In genomic region chr12:110035534-110036104, GRCh38 we compare ENCODE assay signal across 1 cellular context.
TF ChIP-seq lines count a peak whose summit lies in the region.

No MANE protein-coding gene starts in this region.

TF ChIP-seq in HepG2, 621 proteins besides CTCF, POLR2A, EP300 and RAD21 (continued from another document and continues in another):
- TF ChIP-seq, protein P1, sequence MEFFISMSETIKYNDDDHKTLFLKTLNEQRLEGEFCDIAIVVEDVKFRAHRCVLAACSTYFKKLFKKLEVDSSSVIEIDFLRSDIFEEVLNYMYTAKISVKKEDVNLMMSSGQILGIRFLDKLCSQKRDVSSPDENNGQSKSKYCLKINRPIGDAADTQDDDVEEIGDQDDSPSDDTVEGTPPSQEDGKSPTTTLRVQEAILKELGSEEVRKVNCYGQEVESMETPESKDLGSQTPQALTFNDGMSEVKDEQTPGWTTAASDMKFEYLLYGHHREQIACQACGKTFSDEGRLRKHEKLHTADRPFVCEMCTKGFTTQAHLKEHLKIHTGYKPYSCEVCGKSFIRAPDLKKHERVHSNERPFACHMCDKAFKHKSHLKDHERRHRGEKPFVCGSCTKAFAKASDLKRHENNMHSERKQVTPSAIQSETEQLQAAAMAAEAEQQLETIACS (CRISPR knock-in tag; IDR thresholded peaks at IDR 0.05): no peak
- TF ChIP-seq ZNF674 (CRISPR knock-in tag; IDR thresholded peaks at IDR 0.05; ENCODE audit: low read depth) (no peak), FOXK2 (IDR thresholded peaks at IDR 0.05) (peak; percentile 62; the same call in 1 of the 2 replicates), ZNF205 (CRISPR knock-in tag; IDR thresholded peaks at IDR 0.05) (no peak), ZNF557 (CRISPR knock-in tag; IDR thresholded peaks at IDR 0.05) (no peak), KDM4B (CRISPR knock-in tag; IDR thresholded peaks at IDR 0.05) (no peak), KLF13 (CRISPR knock-in tag; IDR thresholded peaks at IDR 0.05) (no peak), NR2F1 (CRISPR knock-in tag; IDR thresholded peaks at IDR 0.05) (peak; percentile 82 to 93), SIX4 (CRISPR knock-in tag; IDR thresholded peaks at IDR 0.05) (no peak), ZFP82 (CRISPR knock-in tag; IDR thresholded peaks at IDR 0.05; ENCODE audit: borderline replicate concordance) (no peak), ZNF10 (CRISPR knock-in tag; IDR thresholded peaks at IDR 0.05; ENCODE audit: borderline replicate concordance, low read depth) (no peak), ZNF552 (CRISPR knock-in tag; IDR thresholded peaks at IDR 0.05; ENCODE audit: borderline replicate concordance) (no peak), MED13 (CRISPR knock-in tag; IDR thresholded peaks at IDR 0.05) (no peak), ZNF512 (CRISPR knock-in tag; IDR thresholded peaks at IDR 0.05) (no peak), CENPX (CRISPR knock-in tag; IDR thresholded peaks at IDR 0.05) (no peak), PRDM4 (CRISPR knock-in tag; IDR thresholded peaks at IDR 0.05; ENCODE audit: borderline replicate concordance) (no peak), PBX2 (CRISPR knock-in tag; IDR thresholded peaks at IDR 0.05) (no peak), ZNF30 (CRISPR knock-in tag; IDR thresholded peaks at IDR 0.05) (no peak), HOXD1 (CRISPR knock-in tag; IDR thresholded peaks at IDR 0.05) (no peak), PRPF4 (IDR thresholded peaks at IDR 0.05; ENCODE audit: low read depth, low read length, poor library complexity, severe bottlenecking) (no peak), ZBTB3 (CRISPR knock-in tag; IDR thresholded peaks at IDR 0.05; ENCODE audit: borderline replicate concordance, low read depth) (peak; percentile 93; the same call in 1 of the 2 replicates), MAFF (IDR thresholded peaks at IDR 0.05; ENCODE audit: low read depth, low read length) (no peak), MYC (CRISPR knock-in tag; IDR thresholded peaks at IDR 0.05; ENCODE audit: borderline replicate concordance) (peak; percentile 50; the same call in 1 of the 2 replicates), ZNF577 (CRISPR knock-in tag; IDR thresholded peaks at IDR 0.05; ENCODE audit: borderline replicate concordance, low read depth) (no peak), ZBTB49 (CRISPR knock-in tag; IDR thresholded peaks at IDR 0.05; ENCODE audit: borderline replicate concordance) (no peak), ZNF629 (CRISPR knock-in tag; conservative IDR thresholded peaks at IDR 0.05) (no peak), ZNF747 (CRISPR knock-in tag; IDR thresholded peaks at IDR 0.05; ENCODE audit: borderline replicate concordance) (no peak), HNF1B (CRISPR knock-in tag; IDR thresholded peaks at IDR 0.05) (peak; percentile 80)
- TF ChIP-seq, protein P2, sequence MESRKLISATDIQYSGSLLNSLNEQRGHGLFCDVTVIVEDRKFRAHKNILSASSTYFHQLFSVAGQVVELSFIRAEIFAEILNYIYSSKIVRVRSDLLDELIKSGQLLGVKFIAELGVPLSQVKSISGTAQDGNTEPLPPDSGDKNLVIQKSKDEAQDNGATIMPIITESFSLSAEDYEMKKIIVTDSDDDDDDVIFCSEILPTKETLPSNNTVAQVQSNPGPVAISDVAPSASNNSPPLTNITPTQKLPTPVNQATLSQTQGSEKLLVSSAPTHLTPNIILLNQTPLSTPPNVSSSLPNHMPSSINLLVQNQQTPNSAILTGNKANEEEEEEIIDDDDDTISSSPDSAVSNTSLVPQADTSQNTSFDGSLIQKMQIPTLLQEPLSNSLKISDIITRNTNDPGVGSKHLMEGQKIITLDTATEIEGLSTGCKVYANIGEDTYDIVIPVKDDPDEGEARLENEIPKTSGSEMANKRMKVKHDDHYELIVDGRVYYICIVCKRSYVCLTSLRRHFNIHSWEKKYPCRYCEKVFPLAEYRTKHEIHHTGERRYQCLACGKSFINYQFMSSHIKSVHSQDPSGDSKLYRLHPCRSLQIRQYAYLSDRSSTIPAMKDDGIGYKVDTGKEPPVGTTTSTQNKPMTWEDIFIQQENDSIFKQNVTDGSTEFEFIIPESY (CRISPR knock-in tag; IDR thresholded peaks at IDR 0.05): no peak
- TF ChIP-seq, protein P3, sequence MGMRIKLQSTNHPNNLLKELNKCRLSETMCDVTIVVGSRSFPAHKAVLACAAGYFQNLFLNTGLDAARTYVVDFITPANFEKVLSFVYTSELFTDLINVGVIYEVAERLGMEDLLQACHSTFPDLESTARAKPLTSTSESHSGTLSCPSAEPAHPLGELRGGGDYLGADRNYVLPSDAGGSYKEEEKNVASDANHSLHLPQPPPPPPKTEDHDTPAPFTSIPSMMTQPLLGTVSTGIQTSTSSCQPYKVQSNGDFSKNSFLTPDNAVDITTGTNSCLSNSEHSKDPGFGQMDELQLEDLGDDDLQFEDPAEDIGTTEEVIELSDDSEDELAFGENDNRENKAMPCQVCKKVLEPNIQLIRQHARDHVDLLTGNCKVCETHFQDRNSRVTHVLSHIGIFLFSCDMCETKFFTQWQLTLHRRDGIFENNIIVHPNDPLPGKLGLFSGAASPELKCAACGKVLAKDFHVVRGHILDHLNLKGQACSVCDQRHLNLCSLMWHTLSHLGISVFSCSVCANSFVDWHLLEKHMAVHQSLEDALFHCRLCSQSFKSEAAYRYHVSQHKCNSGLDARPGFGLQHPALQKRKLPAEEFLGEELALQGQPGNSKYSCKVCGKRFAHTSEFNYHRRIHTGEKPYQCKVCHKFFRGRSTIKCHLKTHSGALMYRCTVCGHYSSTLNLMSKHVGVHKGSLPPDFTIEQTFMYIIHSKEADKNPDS (CRISPR knock-in tag; IDR thresholded peaks at IDR 0.05): no peak
- TF ChIP-seq, protein P4, sequence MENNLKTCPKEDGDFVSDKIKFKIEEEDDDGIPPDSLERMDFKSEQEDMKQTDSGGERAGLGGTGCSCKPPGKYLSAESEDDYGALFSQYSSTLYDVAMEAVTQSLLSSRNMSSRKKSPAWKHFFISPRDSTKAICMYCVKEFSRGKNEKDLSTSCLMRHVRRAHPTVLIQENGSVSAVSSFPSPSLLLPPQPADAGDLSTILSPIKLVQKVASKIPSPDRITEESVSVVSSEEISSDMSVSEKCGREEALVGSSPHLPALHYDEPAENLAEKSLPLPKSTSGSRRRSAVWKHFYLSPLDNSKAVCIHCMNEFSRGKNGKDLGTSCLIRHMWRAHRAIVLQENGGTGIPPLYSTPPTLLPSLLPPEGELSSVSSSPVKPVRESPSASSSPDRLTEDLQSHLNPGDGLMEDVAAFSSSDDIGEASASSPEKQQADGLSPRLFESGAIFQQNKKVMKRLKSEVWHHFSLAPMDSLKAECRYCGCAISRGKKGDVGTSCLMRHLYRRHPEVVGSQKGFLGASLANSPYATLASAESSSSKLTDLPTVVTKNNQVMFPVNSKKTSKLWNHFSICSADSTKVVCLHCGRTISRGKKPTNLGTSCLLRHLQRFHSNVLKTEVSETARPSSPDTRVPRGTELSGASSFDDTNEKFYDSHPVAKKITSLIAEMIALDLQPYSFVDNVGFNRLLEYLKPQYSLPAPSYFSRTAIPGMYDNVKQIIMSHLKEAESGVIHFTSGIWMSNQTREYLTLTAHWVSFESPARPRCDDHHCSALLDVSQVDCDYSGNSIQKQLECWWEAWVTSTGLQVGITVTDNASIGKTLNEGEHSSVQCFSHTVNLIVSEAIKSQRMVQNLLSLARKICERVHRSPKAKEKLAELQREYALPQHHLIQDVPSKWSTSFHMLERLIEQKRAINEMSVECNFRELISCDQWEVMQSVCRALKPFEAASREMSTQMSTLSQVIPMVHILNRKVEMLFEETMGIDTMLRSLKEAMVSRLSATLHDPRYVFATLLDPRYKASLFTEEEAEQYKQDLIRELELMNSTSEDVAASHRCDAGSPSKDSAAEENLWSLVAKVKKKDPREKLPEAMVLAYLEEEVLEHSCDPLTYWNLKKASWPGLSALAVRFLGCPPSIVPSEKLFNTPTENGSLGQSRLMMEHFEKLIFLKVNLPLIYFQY (CRISPR knock-in tag; IDR thresholded peaks at IDR 0.05; ENCODE audit: borderline replicate concordance): no peak
- TF ChIP-seq, protein P5, sequence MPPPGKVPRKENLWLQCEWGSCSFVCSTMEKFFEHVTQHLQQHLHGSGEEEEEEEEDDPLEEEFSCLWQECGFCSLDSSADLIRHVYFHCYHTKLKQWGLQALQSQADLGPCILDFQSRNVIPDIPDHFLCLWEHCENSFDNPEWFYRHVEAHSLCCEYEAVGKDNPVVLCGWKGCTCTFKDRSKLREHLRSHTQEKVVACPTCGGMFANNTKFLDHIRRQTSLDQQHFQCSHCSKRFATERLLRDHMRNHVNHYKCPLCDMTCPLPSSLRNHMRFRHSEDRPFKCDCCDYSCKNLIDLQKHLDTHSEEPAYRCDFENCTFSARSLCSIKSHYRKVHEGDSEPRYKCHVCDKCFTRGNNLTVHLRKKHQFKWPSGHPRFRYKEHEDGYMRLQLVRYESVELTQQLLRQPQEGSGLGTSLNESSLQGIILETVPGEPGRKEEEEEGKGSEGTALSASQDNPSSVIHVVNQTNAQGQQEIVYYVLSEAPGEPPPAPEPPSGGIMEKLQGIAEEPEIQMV (CRISPR knock-in tag; IDR thresholded peaks at IDR 0.05; ENCODE audit: low read depth): no peak
- TF ChIP-seq, protein P6, sequence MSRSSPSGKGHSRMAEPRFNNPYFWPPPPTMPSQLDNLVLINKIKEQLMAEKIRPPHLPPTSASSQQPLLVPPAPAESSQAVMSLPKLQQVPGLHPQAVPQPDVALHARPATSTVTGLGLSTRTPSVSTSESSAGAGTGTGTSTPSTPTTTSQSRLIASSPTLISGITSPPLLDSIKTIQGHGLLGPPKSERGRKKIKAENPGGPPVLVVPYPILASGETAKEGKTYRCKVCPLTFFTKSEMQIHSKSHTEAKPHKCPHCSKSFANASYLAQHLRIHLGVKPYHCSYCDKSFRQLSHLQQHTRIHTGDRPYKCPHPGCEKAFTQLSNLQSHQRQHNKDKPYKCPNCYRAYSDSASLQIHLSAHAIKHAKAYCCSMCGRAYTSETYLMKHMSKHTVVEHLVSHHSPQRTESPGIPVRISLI (CRISPR knock-in tag; IDR thresholded peaks at IDR 0.05; ENCODE audit: borderline replicate concordance): peak; percentile 85
- TF ChIP-seq, protein P7, sequence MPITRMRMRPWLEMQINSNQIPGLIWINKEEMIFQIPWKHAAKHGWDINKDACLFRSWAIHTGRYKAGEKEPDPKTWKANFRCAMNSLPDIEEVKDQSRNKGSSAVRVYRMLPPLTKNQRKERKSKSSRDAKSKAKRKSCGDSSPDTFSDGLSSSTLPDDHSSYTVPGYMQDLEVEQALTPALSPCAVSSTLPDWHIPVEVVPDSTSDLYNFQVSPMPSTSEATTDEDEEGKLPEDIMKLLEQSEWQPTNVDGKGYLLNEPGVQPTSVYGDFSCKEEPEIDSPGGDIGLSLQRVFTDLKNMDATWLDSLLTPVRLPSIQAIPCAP (CRISPR knock-in tag; IDR thresholded peaks at IDR 0.05; ENCODE audit: low read depth): no peak
